In genomic region chr19:1000095-1000494, GRCh38 we compare ENCODE assay signal across 1 cellular context.
TF ChIP-seq lines count a peak whose summit lies in the region.

TSS of gene GRIN3B (plus strand) at chr19:1000419. CDS start at chr19:1000438, 19 bp downstream.

TF ChIP-seq in HepG2, 621 proteins besides CTCF, POLR2A, EP300 and RAD21 (continued from another document and continues in another):
- no peak for TF ChIP-seq SP1 (IDR thresholded peaks at IDR 0.05)
- TF ChIP-seq SP1 (CRISPR knock-in tag; IDR thresholded peaks at IDR 0.05) = 0 out of 2 replicates have a peak, but pooled peaks have one; percentile 15
- TF ChIP-seq MBD4 (IDR thresholded peaks at IDR 0.05; ENCODE audit: borderline replicate concordance, low read length) = no peak
- peak; percentile 41; the same call in 1 of the 2 replicates for TF ChIP-seq ZSCAN21 (CRISPR knock-in tag; IDR thresholded peaks at IDR 0.05; ENCODE audit: borderline replicate concordance)
- TF ChIP-seq ZMYM2 (CRISPR knock-in tag; IDR thresholded peaks at IDR 0.05) = no peak
- no peak for TF ChIP-seq KDM6A (CRISPR knock-in tag; IDR thresholded peaks at IDR 0.05; ENCODE audit: low read depth)
- TF ChIP-seq NCOA2 (CRISPR knock-in tag; IDR thresholded peaks at IDR 0.05) = no peak
- no peak for TF ChIP-seq ZNF577 (CRISPR knock-in tag; IDR thresholded peaks at IDR 0.05; ENCODE audit: borderline replicate concordance, low read depth)
- no peak for TF ChIP-seq IRF9 (CRISPR knock-in tag; IDR thresholded peaks at IDR 0.05; ENCODE audit: borderline replicate concordance)
- TF ChIP-seq CHD4 (IDR thresholded peaks at IDR 0.05; ENCODE audit: borderline replicate concordance, low read length) = no peak
- no peak for TF ChIP-seq TBX2 (CRISPR knock-in tag; IDR thresholded peaks at IDR 0.05; ENCODE audit: borderline replicate concordance)
- TF ChIP-seq ZNF839 (CRISPR knock-in tag; IDR thresholded peaks at IDR 0.05; ENCODE audit: borderline replicate concordance) = no peak
- TF ChIP-seq FOXM1 (CRISPR knock-in tag; IDR thresholded peaks at IDR 0.05) = no peak
- no peak for TF ChIP-seq HOXA7 (CRISPR knock-in tag; IDR thresholded peaks at IDR 0.05)
- no peak for TF ChIP-seq FOSL1 (CRISPR knock-in tag; IDR thresholded peaks at IDR 0.05; ENCODE audit: borderline replicate concordance)
- TF ChIP-seq ZNF674 (CRISPR knock-in tag; IDR thresholded peaks at IDR 0.05; ENCODE audit: low read depth) = no peak
- TF ChIP-seq ZNF331 (CRISPR knock-in tag; IDR thresholded peaks at IDR 0.05) = no peak
- TF ChIP-seq NR2F1 (CRISPR knock-in tag; IDR thresholded peaks at IDR 0.05) = no peak
- TF ChIP-seq PRDM15 (CRISPR knock-in tag; IDR thresholded peaks at IDR 0.05) = no peak
- no peak for TF ChIP-seq ZXDC (CRISPR knock-in tag; IDR thresholded peaks at IDR 0.05)
- TF ChIP-seq FOXP1 (IDR thresholded peaks at IDR 0.05) = no peak
- no peak for TF ChIP-seq FOXP1 (CRISPR knock-in tag; IDR thresholded peaks at IDR 0.05)
- peak; percentile 85 for TF ChIP-seq PATZ1 (CRISPR knock-in tag; IDR thresholded peaks at IDR 0.05)
- peak; percentile 64 for TF ChIP-seq ZNF687 (CRISPR knock-in tag; IDR thresholded peaks at IDR 0.05)
- no peak for TF ChIP-seq ZBTB25 (CRISPR knock-in tag; IDR thresholded peaks at IDR 0.05)
- no peak for TF ChIP-seq SATB2 (CRISPR knock-in tag; IDR thresholded peaks at IDR 0.05)
- TF ChIP-seq ETV6 (CRISPR knock-in tag; conservative IDR thresholded peaks at IDR 0.05) = no peak
- TF ChIP-seq ZNF432 (CRISPR knock-in tag; IDR thresholded peaks at IDR 0.05; ENCODE audit: borderline replicate concordance) = no peak
- TF ChIP-seq ZNF101 (CRISPR knock-in tag; IDR thresholded peaks at IDR 0.05; ENCODE audit: borderline replicate concordance, low read depth) = no peak
- no peak for TF ChIP-seq ZNF761 (CRISPR knock-in tag; conservative IDR thresholded peaks at IDR 0.05)
- TF ChIP-seq SAP130 (CRISPR knock-in tag; IDR thresholded peaks at IDR 0.05; ENCODE audit: low read depth) = peak; percentile 42
- TF ChIP-seq SP2 (CRISPR knock-in tag; IDR thresholded peaks at IDR 0.05) = no peak
- no peak for TF ChIP-seq GTF2F1 (IDR thresholded peaks at IDR 0.05; ENCODE audit: low read length)
- no peak for TF ChIP-seq SCMH1 (CRISPR knock-in tag; IDR thresholded peaks at IDR 0.05; ENCODE audit: borderline replicate concordance)
- no peak for TF ChIP-seq ZNF503 (CRISPR knock-in tag; IDR thresholded peaks at IDR 0.05)
- TF ChIP-seq BRCA1 (CRISPR knock-in tag; IDR thresholded peaks at IDR 0.05) = no peak
- no peak for TF ChIP-seq ZNF446 (CRISPR knock-in tag; IDR thresholded peaks at IDR 0.05)
- TF ChIP-seq ELF3 (CRISPR knock-in tag; IDR thresholded peaks at IDR 0.05) = no peak
- peak; percentile 13 for TF ChIP-seq ZFX (CRISPR knock-in tag; IDR thresholded peaks at IDR 0.05; ENCODE audit: low read depth)
- TF ChIP-seq ZNF256 (CRISPR knock-in tag; conservative IDR thresholded peaks at IDR 0.05) = no peak
- TF ChIP-seq LCORL (IDR thresholded peaks at IDR 0.05) = no peak
- TF ChIP-seq LCORL (CRISPR knock-in tag; IDR thresholded peaks at IDR 0.05) = peak; percentile 64
- no peak for TF ChIP-seq IRX3 (CRISPR knock-in tag; IDR thresholded peaks at IDR 0.05; ENCODE audit: borderline replicate concordance, low read depth)
- TF ChIP-seq BRF2 (CRISPR knock-in tag; IDR thresholded peaks at IDR 0.05) = no peak
- no peak for TF ChIP-seq ZNF160 (CRISPR knock-in tag; IDR thresholded peaks at IDR 0.05)
- no peak for TF ChIP-seq ZNF841 (CRISPR knock-in tag; IDR thresholded peaks at IDR 0.05; ENCODE audit: borderline replicate concordance)
- TF ChIP-seq GFI1 (CRISPR knock-in tag; IDR thresholded peaks at IDR 0.05; ENCODE audit: borderline replicate concordance) = no peak
- no peak for TF ChIP-seq ZNF549 (CRISPR knock-in tag; IDR thresholded peaks at IDR 0.05)
- TF ChIP-seq NR3C1 (CRISPR knock-in tag; IDR thresholded peaks at IDR 0.05) = no peak
- TF ChIP-seq GRHL1 (CRISPR knock-in tag; conservative IDR thresholded peaks at IDR 0.05) = no peak
